1 cellular context compared by ENCODE assay signal in the genomic region with DNA sequence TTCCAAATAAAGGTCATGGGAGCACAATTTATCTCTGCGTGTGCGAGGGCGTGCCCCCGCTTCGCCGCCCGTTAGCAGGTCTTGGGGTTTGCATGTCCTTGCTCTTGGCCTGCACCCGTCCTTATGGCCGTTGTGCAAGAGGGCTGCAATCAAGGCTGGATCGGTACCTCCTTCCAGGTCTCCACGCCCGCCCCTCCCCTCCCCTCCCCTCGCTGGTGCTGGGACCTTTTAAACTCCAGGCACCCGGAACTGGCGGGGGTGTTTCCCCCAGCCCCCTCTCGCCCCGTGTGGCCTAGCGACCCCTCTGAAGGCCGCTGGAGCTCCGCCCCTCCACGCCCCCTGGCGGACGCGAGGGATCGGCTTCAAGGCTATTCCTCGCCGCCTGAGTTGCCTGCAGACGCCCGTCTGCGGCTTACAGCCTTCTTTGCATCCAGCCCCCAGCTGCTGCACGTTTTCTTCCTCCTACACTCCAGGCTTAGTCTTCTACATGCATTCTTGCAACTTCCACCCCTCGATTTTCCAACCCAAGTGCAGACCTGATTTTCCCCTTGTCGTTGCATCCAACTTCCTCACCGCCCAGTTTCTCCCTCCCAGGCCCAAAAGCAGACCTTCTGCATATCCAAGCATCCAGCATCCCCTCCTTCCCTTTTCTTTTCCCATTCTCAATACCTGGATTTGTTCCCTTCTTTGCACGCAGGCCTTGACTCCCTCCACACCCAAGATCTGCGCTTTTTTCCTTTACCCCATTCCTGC.
TF ChIP-seq lines count a peak whose summit lies in the region.

No MANE protein-coding gene starts in this region.

TF ChIP-seq in HepG2, 621 proteins besides CTCF, POLR2A, EP300 and RAD21 (continued from another document and continues in another):
- TF ChIP-seq LCORL (IDR thresholded peaks at IDR 0.05) (peak; percentile 72; the same call in 1 of the 2 replicates), LCORL (CRISPR knock-in tag; IDR thresholded peaks at IDR 0.05) (peak; percentile 100), BHLHE40 (IDR thresholded peaks at IDR 0.05; ENCODE audit: low read length) (no peak), CHCHD3 (CRISPR knock-in tag; IDR thresholded peaks at IDR 0.05) (no peak), ZBTB25 (CRISPR knock-in tag; IDR thresholded peaks at IDR 0.05) (peak; percentile 89; the same call in 1 of the 2 replicates), ZNF232 (CRISPR knock-in tag; IDR thresholded peaks at IDR 0.05; ENCODE audit: borderline replicate concordance) (peak; percentile 86; the same call in 1 of the 2 replicates), ZNF878 (CRISPR knock-in tag; IDR thresholded peaks at IDR 0.05) (no peak), ASH2L (IDR thresholded peaks at IDR 0.05; ENCODE audit: insufficient read length, low read depth, low read length) (peak; percentile 77), SMARCC2 (IDR thresholded peaks at IDR 0.05) (no peak), RAD51 (IDR thresholded peaks at IDR 0.05; ENCODE audit: borderline replicate concordance) (no peak), JUND (CRISPR knock-in tag; IDR thresholded peaks at IDR 0.05) (no peak), YEATS4 (CRISPR knock-in tag; IDR thresholded peaks at IDR 0.05; ENCODE audit: borderline replicate concordance) (peak; percentile 90), SMC3 (IDR thresholded peaks at IDR 0.05; ENCODE audit: low read length) (no peak; the same call in 1 of the 2 replicates), ZNF230 (CRISPR knock-in tag; IDR thresholded peaks at IDR 0.05) (no peak; the same call in 1 of the 2 replicates), ZNF430 (CRISPR knock-in tag; IDR thresholded peaks at IDR 0.05) (no peak; the same call in 1 of the 2 replicates), ZNF138 (CRISPR knock-in tag; IDR thresholded peaks at IDR 0.05; ENCODE audit: low read depth) (no peak; the same call in 1 of the 2 replicates), PRDM15 (CRISPR knock-in tag; IDR thresholded peaks at IDR 0.05) (peak; percentile 81), ZNF530 (CRISPR knock-in tag; IDR thresholded peaks at IDR 0.05; ENCODE audit: low read depth) (no peak), PHF21A (CRISPR knock-in tag; IDR thresholded peaks at IDR 0.05) (peak; percentile 95), PAX8 (CRISPR knock-in tag; IDR thresholded peaks at IDR 0.05; ENCODE audit: borderline replicate concordance) (0 out of 2 replicates have a peak, but pooled peaks have one; percentile 14), ELK4 (CRISPR knock-in tag; IDR thresholded peaks at IDR 0.05; ENCODE audit: borderline replicate concordance) (no peak), ZNF337 (CRISPR knock-in tag; IDR thresholded peaks at IDR 0.05; ENCODE audit: borderline replicate concordance, low read depth) (peak; percentile 48; the same call in 1 of the 2 replicates), ZNF205 (CRISPR knock-in tag; IDR thresholded peaks at IDR 0.05) (peak; percentile 97), CREBL2 (CRISPR knock-in tag; IDR thresholded peaks at IDR 0.05; ENCODE audit: borderline replicate concordance) (no peak), ZNF3 (CRISPR knock-in tag; IDR thresholded peaks at IDR 0.05) (no peak), ZBTB10 (CRISPR knock-in tag; IDR thresholded peaks at IDR 0.05; ENCODE audit: borderline replicate concordance) (peak; percentile 96), ATF5 (CRISPR knock-in tag; IDR thresholded peaks at IDR 0.05; ENCODE audit: low read depth) (peak; percentile 45), ZNF768 (CRISPR knock-in tag; IDR thresholded peaks at IDR 0.05) (peak; percentile 50; the same call in 1 of the 2 replicates), ZNF44 (CRISPR knock-in tag; IDR thresholded peaks at IDR 0.05) (peak; percentile 23; the same call in 1 of the 2 replicates), MTA3 (CRISPR knock-in tag; IDR thresholded peaks at IDR 0.05) (no peak), IRF1 (CRISPR knock-in tag; IDR thresholded peaks at IDR 0.05; ENCODE audit: low read depth) (no peak), CSRNP1 (CRISPR knock-in tag; IDR thresholded peaks at IDR 0.05) (peak; percentile 85; the same call in 1 of the 2 replicates), ZMYM4 (CRISPR knock-in tag; IDR thresholded peaks at IDR 0.05) (peak; percentile 93), ZZZ3 (CRISPR knock-in tag; IDR thresholded peaks at IDR 0.05; ENCODE audit: borderline replicate concordance) (0 out of 2 replicates have a peak, but pooled peaks have one; percentile 25), NFATC3 (CRISPR knock-in tag; IDR thresholded peaks at IDR 0.05) (no peak; the same call in 1 of the 2 replicates), PAF1 (CRISPR knock-in tag; IDR thresholded peaks at IDR 0.05) (no peak), NR2F1 (CRISPR knock-in tag; IDR thresholded peaks at IDR 0.05) (peak; percentile 70 to 75; a peak in 3 of 4 replicates), SP1 (IDR thresholded peaks at IDR 0.05) (no peak), SP1 (CRISPR knock-in tag; IDR thresholded peaks at IDR 0.05) (peak; percentile 83), SNRNP70 (IDR thresholded peaks at IDR 0.05; ENCODE audit: low read depth, low read length) (no peak), HNRNPH1 (optimal IDR thresholded peaks at IDR 0.05; ENCODE audit: low read depth, low read length) (no peak), ZNF816 (CRISPR knock-in tag; IDR thresholded peaks at IDR 0.05; ENCODE audit: borderline replicate concordance) (peak; percentile 80), MEIS1 (CRISPR knock-in tag; IDR thresholded peaks at IDR 0.05; ENCODE audit: borderline replicate concordance) (no peak; the same call in 1 of the 2 replicates), ZBTB8A (CRISPR knock-in tag; IDR thresholded peaks at IDR 0.05; ENCODE audit: borderline replicate concordance, low read depth) (no peak)
- TF ChIP-seq, protein P1, sequence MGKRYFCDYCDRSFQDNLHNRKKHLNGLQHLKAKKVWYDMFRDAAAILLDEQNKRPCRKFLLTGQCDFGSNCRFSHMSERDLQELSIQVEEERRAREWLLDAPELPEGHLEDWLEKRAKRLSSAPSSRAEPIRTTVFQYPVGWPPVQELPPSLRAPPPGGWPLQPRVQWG (CRISPR knock-in tag; IDR thresholded peaks at IDR 0.05; ENCODE audit: borderline replicate concordance, low read depth) = no peak
- TF ChIP-seq, protein P2, sequence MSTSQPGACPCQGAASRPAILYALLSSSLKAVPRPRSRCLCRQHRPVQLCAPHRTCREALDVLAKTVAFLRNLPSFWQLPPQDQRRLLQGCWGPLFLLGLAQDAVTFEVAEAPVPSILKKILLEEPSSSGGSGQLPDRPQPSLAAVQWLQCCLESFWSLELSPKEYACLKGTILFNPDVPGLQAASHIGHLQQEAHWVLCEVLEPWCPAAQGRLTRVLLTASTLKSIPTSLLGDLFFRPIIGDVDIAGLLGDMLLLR (CRISPR knock-in tag; IDR thresholded peaks at IDR 0.05) = peak; percentile 88; the same call in 1 of the 2 replicates
- TF ChIP-seq, protein P3, sequence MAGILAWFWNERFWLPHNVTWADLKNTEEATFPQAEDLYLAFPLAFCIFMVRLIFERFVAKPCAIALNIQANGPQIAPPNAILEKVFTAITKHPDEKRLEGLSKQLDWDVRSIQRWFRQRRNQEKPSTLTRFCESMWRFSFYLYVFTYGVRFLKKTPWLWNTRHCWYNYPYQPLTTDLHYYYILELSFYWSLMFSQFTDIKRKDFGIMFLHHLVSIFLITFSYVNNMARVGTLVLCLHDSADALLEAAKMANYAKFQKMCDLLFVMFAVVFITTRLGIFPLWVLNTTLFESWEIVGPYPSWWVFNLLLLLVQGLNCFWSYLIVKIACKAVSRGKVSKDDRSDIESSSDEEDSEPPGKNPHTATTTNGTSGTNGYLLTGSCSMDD (CRISPR knock-in tag; IDR thresholded peaks at IDR 0.05) = no peak
